In the genomic region with DNA sequence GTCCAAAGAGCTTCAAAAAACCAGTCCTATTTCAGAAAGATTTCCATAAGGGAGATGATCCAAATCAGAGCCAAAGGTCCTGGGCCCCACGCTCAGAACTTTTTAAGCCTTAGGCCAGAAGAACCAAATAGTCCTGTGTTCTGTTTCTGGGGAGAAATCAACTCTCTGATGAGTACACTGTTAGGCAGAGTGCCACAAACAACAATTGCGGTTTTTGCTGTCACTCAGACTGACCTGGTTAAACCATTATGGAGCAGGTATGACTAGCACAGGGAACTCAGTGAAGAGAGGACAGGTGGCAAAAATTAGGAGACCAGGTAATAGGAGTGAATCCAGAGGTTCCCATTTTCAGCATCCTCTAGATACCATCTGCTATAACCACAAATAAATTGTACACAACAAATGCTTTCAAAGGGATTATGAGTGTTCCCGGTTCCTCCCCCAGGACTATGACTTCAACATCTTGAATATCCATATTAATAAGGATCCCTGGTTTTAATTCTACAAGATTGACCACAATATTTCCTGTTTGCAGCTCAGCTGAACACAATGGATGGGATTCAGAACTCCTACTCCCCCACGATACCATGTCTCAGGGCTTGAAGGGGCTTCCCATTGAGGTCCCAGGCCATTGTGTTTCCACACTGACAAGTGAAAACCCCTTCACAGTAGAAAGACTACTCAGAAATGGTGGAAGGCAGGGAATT, we compare ENCODE assay signal across 1 cellular context.
TF ChIP-seq lines count a peak whose summit lies in the region.

No MANE protein-coding gene starts in this region.

TF ChIP-seq in HepG2, 621 proteins besides CTCF, POLR2A, EP300 and RAD21:
- TF ChIP-seq DMAP1 (CRISPR knock-in tag; IDR thresholded peaks at IDR 0.05) (0 out of 2 replicates have a peak, but pooled peaks have one; percentile 2), REXO4 (CRISPR knock-in tag; IDR thresholded peaks at IDR 0.05; ENCODE audit: borderline replicate concordance) (no peak), ZC3H4 (CRISPR knock-in tag; IDR thresholded peaks at IDR 0.05; ENCODE audit: borderline replicate concordance) (peak; percentile 86; the same call in 1 of the 2 replicates), RBFOX2 (IDR thresholded peaks at IDR 0.05; ENCODE audit: low read depth, low read length) (0 out of 2 replicates have a peak, but pooled peaks have one; percentile 54), FOSL1 (CRISPR knock-in tag; IDR thresholded peaks at IDR 0.05; ENCODE audit: borderline replicate concordance) (no peak), RBM22 (optimal IDR thresholded peaks at IDR 0.05; ENCODE audit: low read length) (peak; percentile 88), RBAK (CRISPR knock-in tag; IDR thresholded peaks at IDR 0.05) (no peak), ZNF430 (CRISPR knock-in tag; IDR thresholded peaks at IDR 0.05) (0 out of 2 replicates have a peak, but pooled peaks have one; percentile 31), ZNF652 (CRISPR knock-in tag; IDR thresholded peaks at IDR 0.05; ENCODE audit: borderline replicate concordance, low read depth) (no peak), SRSF1 (optimal IDR thresholded peaks at IDR 0.05; ENCODE audit: low read depth, low read length) (no peak), ZNF337 (CRISPR knock-in tag; IDR thresholded peaks at IDR 0.05; ENCODE audit: borderline replicate concordance, low read depth) (no peak), RCOR2 (CRISPR knock-in tag; IDR thresholded peaks at IDR 0.05) (no peak), KAT7 (CRISPR knock-in tag; IDR thresholded peaks at IDR 0.05; ENCODE audit: borderline replicate concordance) (0 out of 2 replicates have a peak, but pooled peaks have one; percentile 35), PAF1 (CRISPR knock-in tag; IDR thresholded peaks at IDR 0.05) (0 out of 2 replicates have a peak, but pooled peaks have one; percentile 47), ZNF782 (CRISPR knock-in tag; IDR thresholded peaks at IDR 0.05; ENCODE audit: borderline replicate concordance) (no peak), TOE1 (CRISPR knock-in tag; IDR thresholded peaks at IDR 0.05) (0 out of 2 replicates have a peak, but pooled peaks have one; percentile 51), CEBPG (CRISPR knock-in tag; IDR thresholded peaks at IDR 0.05) (no peak), HOXA7 (CRISPR knock-in tag; IDR thresholded peaks at IDR 0.05) (no peak), ZSCAN31 (CRISPR knock-in tag; IDR thresholded peaks at IDR 0.05; ENCODE audit: low read depth) (0 out of 2 replicates have a peak, but pooled peaks have one; percentile 45), ZNF772 (CRISPR knock-in tag; IDR thresholded peaks at IDR 0.05) (0 out of 2 replicates have a peak, but pooled peaks have one; percentile 22), KLF13 (CRISPR knock-in tag; IDR thresholded peaks at IDR 0.05) (no peak), ZNF746 (CRISPR knock-in tag; IDR thresholded peaks at IDR 0.05) (no peak), TBX2 (CRISPR knock-in tag; IDR thresholded peaks at IDR 0.05; ENCODE audit: borderline replicate concordance) (0 out of 2 replicates have a peak, but pooled peaks have one; percentile 36), GABPA (IDR thresholded peaks at IDR 0.05; ENCODE audit: low read depth, low read length) (no peak), GABPA (CRISPR knock-in tag; IDR thresholded peaks at IDR 0.05; ENCODE audit: low read depth) (no peak), POLR2AphosphoS5 (IDR thresholded peaks at IDR 0.05; ENCODE audit: low read depth, low read length) (peak; percentile 52; the same call in 1 of the 2 replicates), MXD4 (CRISPR knock-in tag; IDR thresholded peaks at IDR 0.05) (0 out of 2 replicates have a peak, but pooled peaks have one; percentile 31), ZC3H13 (CRISPR knock-in tag; IDR thresholded peaks at IDR 0.05) (0 out of 2 replicates have a peak, but pooled peaks have one; percentile 5), ZNF777 (CRISPR knock-in tag; IDR thresholded peaks at IDR 0.05) (no peak)
- TF ChIP-seq, protein P1, sequence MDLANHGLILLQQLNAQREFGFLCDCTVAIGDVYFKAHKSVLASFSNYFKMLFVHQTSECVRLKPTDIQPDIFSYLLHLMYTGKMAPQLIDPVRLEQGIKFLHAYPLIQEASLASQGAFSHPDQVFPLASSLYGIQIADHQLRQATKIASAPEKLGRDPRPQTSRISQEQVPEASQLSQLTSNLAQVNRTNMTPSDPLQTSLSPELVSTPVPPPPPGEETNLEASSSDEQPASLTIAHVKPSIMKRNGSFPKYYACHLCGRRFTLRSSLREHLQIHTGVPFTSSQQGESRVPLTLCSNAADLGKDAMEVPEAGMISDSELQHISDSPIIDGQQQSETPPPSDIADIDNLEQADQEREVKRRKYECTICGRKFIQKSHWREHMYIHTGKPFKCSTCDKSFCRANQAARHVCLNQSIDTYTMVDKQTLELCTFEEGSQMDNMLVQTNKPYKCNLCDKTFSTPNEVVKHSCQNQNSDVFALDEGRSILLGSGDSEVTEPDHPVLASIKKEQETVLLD (CRISPR knock-in tag; IDR thresholded peaks at IDR 0.05; ENCODE audit: low read depth) = 0 out of 2 replicates have a peak, but pooled peaks have one; percentile 10
- TF ChIP-seq, protein P2, sequence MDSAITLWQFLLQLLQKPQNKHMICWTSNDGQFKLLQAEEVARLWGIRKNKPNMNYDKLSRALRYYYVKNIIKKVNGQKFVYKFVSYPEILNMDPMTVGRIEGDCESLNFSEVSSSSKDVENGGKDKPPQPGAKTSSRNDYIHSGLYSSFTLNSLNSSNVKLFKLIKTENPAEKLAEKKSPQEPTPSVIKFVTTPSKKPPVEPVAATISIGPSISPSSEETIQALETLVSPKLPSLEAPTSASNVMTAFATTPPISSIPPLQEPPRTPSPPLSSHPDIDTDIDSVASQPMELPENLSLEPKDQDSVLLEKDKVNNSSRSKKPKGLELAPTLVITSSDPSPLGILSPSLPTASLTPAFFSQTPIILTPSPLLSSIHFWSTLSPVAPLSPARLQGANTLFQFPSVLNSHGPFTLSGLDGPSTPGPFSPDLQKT (CRISPR knock-in tag; IDR thresholded peaks at IDR 0.05; ENCODE audit: borderline replicate concordance) = no peak
- TF ChIP-seq, protein P3, sequence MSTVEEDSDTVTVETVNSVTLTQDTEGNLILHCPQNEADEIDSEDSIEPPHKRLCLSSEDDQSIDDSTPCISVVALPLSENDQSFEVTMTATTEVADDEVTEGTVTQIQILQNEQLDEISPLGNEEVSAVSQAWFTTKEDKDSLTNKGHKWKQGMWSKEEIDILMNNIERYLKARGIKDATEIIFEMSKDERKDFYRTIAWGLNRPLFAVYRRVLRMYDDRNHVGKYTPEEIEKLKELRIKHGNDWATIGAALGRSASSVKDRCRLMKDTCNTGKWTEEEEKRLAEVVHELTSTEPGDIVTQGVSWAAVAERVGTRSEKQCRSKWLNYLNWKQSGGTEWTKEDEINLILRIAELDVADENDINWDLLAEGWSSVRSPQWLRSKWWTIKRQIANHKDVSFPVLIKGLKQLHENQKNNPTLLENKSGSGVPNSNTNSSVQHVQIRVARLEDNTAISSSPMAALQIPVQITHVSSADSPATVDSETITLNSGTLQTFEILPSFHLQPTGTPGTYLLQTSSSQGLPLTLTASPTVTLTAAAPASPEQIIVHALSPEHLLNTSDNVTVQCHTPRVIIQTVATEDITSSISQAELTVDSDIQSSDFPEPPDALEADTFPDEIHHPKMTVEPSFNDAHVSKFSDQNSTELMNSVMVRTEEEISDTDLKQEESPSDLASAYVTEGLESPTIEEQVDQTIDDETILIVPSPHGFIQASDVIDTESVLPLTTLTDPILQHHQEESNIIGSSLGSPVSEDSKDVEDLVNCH (CRISPR knock-in tag; IDR thresholded peaks at IDR 0.05) = no peak
- TF ChIP-seq, protein P4, sequence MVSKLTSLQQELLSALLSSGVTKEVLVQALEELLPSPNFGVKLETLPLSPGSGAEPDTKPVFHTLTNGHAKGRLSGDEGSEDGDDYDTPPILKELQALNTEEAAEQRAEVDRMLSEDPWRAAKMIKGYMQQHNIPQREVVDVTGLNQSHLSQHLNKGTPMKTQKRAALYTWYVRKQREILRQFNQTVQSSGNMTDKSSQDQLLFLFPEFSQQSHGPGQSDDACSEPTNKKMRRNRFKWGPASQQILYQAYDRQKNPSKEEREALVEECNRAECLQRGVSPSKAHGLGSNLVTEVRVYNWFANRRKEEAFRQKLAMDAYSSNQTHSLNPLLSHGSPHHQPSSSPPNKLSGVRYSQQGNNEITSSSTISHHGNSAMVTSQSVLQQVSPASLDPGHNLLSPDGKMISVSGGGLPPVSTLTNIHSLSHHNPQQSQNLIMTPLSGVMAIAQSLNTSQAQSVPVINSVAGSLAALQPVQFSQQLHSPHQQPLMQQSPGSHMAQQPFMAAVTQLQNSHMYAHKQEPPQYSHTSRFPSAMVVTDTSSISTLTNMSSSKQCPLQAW (CRISPR knock-in tag; IDR thresholded peaks at IDR 0.05) = no peak
